In the genomic region with DNA sequence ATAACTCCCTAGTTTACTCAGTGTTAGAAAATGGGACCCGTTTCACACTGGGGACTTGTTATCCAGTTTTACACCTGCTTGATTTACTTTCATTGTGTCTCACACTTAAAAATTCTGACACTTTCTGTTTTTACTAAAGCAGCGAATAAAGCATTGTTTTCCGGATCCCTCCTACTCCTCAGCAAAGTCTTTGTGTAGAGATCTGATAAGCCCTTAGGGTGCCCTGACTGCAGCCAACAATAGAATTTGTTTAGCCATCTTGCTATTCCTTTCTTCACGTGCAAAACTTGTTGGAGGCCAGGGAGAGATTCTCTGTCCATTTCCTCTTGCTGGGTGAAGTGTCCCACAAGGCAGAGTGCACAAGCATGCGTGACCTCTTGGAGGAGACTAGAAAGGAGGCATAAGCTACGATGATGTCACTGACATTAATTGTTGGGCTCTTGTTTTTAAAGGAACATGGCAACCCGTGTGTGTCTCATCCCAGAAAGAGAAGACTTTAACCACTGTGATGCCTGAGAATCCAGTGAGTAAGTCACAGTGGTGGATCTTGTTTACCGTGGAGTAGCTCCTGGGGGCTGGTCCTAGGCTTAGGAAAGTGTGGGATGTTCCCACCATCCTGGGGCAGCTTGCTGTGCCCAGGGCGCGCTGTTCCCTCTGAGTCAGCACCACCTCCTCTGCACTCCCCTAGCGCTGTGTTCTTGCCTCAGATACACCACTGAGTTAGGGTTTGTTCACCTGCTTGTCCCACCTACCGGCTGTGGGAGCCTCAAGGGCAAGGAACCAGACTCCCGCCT, we compare ENCODE assay signal across 9 cellular contexts. TPM values are rescaled to one million over a fixed set of nuclear protein-coding genes. Genes with fewer than 3 reads are reported as not detected.
DNase-seq lines count a peak whose midpoint lies in the region; ATAC-seq lines count a peak whose summit lies in the region.
"Had no signal": no experiment of that assay in that cellular context is flagged by ENCODE, and none has a peak within 500 bp of the region (broad histone marks: within the 10 kb centered on the region; RNA-seq: fewer than 3 reads in every experiment).

No MANE protein-coding gene starts in this region.

- peak overlapping the region; percentile 73 for H3K27ac ChIP-seq in SJSA1
- H3K27ac ChIP-seq: neutrophil had no signal

- peaks cover 33% of the 10 kb centered on the region for H3K4me1 ChIP-seq in SJSA1 (replicated peaks)

- no peaks in the 10 kb centered on the region for H3K27me3 ChIP-seq in SJSA1 (replicated peaks)
- H3K27me3 ChIP-seq: neutrophil had no signal

- H3K36me3 ChIP-seq in SJSA1, result peaks cover 9% of the 10 kb centered on the region; the same call in 1 of the 2 replicates
- H3K36me3 ChIP-seq: neutrophil had no signal

- no peaks in the 10 kb centered on the region for H3K9me3 ChIP-seq in SJSA1 (replicated peaks)
- H3K9me3 ChIP-seq: neutrophil had no signal

- ATAC-seq in GM21825 (IDR thresholded peaks at IDR 0.05; ENCODE audit: unreplicated experiment) (no peak), GM19467 (IDR thresholded peaks at IDR 0.05; ENCODE audit: unreplicated experiment) (no peak)

- peak; percentile 98 for DNase-seq in EH (ENCODE audit: low read depth)
- peak; percentile 79 to 84 for DNase-seq in SJSA1 (ENCODE audit: low read depth in 1 of 2, low spot score in 2 of 2)
- DNase-seq in fibroblast of peridontal ligament (ENCODE audit: extremely low read depth), result peak; percentile 83
- DNase-seq in renal cortical epithelial cell (ENCODE audit: low read depth), result peak; percentile 98
- DNase-seq in NCI-H1092 (lab: John Stamatoyannopoulos, UW), result no peak
- no peak for DNase-seq in hippocampal formation (lab: John Stamatoyannopoulos, UW)

- no peak overlapping the region for H3K4me3 ChIP-seq in SJSA1

RNA-seq across cellular contexts. Expression of a gene that starts 27.7 kb away (rescaled TPM):
- total RNA-seq in SJSA1 (2014; rRNA removed; shearing (Covaris generic)), result 42.8 and 59.8 TPM in 2 replicates
- 266 and 361 TPM in 2 replicates for total RNA-seq in renal cortical epithelial cell

Comparison
In these comparisons a context has a peak if more than half of its experiments do, and no peak if none do; other contexts are left out.
1. DNase-seq: peak in EH (single experiment), SJSA1 (2 of 2), fibroblast of peridontal ligament (single experiment) and renal cortical epithelial cell (single experiment); none in NCI-H1092 (single experiment) and hippocampal formation (0 of 2).